ENCODE assay signal across 1 cellular context in the genomic region with DNA sequence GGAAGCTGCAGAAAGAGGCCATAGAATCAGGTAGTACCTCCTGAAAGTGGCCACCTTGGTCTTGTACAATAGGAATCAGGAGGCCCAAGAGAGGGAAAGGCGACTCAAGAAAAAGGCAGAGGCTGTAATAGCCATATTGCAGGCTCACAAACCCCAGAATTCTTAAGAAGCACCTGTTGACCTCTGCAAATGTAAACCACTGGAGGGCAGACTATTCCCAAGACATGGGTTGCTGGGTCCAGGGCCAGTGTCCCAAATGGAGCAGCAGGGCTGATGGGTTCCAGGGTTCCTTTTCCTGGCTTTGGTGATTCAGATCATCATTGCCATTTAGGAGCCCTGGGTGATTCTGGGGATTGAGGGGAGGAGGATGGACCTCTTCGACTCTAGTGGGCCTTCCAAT.
TF ChIP-seq lines count a peak whose summit lies in the region.

No MANE protein-coding gene starts in this region.

TF ChIP-seq in GM23338, 12 proteins besides CTCF, POLR2A, EP300 and RAD21:
- TF ChIP-seq, protein P1, sequence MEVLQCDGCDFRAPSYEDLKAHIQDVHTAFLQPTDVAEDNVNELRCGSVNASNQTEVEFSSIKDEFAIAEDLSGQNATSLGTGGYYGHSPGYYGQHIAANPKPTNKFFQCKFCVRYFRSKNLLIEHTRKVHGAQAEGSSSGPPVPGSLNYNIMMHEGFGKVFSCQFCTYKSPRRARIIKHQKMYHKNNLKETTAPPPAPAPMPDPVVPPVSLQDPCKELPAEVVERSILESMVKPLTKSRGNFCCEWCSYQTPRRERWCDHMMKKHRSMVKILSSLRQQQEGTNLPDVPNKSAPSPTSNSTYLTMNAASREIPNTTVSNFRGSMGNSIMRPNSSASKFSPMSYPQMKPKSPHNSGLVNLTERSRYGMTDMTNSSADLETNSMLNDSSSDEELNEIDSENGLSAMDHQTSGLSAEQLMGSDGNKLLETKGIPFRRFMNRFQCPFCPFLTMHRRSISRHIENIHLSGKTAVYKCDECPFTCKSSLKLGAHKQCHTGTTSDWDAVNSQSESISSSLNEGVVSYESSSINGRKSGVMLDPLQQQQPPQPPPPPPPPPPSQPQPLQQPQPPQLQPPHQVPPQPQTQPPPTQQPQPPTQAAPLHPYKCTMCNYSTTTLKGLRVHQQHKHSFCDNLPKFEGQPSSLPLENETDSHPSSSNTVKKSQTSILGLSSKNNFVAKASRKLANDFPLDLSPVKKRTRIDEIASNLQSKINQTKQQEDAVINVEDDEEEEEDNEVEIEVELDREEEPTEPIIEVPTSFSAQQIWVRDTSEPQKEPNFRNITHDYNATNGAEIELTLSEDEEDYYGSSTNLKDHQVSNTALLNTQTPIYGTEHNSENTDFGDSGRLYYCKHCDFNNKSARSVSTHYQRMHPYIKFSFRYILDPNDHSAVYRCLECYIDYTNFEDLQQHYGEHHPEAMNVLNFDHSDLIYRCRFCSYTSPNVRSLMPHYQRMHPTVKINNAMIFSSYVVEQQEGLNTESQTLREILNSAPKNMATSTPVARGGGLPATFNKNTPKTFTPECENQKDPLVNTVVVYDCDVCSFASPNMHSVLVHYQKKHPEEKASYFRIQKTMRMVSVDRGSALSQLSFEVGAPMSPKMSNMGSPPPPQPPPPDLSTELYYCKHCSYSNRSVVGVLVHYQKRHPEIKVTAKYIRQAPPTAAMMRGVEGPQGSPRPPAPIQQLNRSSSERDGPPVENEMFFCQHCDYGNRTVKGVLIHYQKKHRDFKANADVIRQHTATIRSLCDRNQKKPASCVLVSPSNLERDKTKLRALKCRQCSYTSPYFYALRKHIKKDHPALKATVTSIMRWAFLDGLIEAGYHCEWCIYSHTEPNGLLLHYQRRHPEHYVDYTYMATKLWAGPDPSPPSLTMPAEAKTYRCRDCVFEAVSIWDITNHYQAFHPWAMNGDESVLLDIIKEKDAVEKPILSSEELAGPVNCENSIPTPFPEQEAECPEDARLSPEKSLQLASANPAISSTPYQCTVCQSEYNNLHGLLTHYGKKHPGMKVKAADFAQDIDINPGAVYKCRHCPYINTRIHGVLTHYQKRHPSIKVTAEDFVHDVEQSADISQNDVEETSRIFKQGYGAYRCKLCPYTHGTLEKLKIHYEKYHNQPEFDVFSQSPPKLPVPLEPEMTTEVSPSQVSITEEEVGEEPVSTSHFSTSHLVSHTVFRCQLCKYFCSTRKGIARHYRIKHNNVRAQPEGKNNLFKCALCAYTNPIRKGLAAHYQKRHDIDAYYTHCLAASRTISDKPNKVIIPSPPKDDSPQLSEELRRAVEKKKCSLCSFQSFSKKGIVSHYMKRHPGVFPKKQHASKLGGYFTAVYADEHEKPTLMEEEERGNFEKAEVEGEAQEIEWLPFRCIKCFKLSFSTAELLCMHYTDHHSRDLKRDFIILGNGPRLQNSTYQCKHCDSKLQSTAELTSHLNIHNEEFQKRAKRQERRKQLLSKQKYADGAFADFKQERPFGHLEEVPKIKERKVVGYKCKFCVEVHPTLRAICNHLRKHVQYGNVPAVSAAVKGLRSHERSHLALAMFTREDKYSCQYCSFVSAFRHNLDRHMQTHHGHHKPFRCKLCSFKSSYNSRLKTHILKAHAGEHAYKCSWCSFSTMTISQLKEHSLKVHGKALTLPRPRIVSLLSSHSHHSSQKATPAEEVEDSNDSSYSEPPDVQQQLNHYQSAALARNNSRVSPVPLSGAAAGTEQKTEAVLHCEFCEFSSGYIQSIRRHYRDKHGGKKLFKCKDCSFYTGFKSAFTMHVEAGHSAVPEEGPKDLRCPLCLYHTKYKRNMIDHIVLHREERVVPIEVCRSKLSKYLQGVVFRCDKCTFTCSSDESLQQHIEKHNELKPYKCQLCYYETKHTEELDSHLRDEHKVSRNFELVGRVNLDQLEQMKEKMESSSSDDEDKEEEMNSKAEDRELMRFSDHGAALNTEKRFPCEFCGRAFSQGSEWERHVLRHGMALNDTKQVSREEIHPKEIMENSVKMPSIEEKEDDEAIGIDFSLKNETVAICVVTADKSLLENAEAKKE (CRISPR knock-in tag; IDR thresholded peaks at IDR 0.05) = no peak
- TF ChIP-seq STAT1 (IDR thresholded peaks at IDR 0.05; ENCODE audit: unreplicated experiment) (no peak), POLR2AphosphoS5 (IDR thresholded peaks at IDR 0.05; ENCODE audit: low read depth) (no peak), ZNF114 (CRISPR knock-in tag; IDR thresholded peaks at IDR 0.05) (no peak), JUNB (IDR thresholded peaks at IDR 0.05; ENCODE audit: unreplicated experiment) (no peak)
- TF ChIP-seq, protein P2, sequence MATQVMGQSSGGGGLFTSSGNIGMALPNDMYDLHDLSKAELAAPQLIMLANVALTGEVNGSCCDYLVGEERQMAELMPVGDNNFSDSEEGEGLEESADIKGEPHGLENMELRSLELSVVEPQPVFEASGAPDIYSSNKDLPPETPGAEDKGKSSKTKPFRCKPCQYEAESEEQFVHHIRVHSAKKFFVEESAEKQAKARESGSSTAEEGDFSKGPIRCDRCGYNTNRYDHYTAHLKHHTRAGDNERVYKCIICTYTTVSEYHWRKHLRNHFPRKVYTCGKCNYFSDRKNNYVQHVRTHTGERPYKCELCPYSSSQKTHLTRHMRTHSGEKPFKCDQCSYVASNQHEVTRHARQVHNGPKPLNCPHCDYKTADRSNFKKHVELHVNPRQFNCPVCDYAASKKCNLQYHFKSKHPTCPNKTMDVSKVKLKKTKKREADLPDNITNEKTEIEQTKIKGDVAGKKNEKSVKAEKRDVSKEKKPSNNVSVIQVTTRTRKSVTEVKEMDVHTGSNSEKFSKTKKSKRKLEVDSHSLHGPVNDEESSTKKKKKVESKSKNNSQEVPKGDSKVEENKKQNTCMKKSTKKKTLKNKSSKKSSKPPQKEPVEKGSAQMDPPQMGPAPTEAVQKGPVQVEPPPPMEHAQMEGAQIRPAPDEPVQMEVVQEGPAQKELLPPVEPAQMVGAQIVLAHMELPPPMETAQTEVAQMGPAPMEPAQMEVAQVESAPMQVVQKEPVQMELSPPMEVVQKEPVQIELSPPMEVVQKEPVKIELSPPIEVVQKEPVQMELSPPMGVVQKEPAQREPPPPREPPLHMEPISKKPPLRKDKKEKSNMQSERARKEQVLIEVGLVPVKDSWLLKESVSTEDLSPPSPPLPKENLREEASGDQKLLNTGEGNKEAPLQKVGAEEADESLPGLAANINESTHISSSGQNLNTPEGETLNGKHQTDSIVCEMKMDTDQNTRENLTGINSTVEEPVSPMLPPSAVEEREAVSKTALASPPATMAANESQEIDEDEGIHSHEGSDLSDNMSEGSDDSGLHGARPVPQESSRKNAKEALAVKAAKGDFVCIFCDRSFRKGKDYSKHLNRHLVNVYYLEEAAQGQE (IDR thresholded peaks at IDR 0.05; ENCODE audit: unreplicated experiment) = no peak
